ENCODE assay signal across 9 cellular contexts in genomic region chr9:127556871-127557270, GRCh38. TPM values are rescaled to one million over a fixed set of nuclear protein-coding genes. Genes with fewer than 3 reads are reported as not detected.
A peak's percentile ranks its signal among the peaks of the same experiment; 100 is the strongest.
DNase-seq lines count a peak whose midpoint lies in the region; ATAC-seq, FAIRE-seq and TF ChIP-seq lines count a peak whose summit lies in the region.
"Had no signal": no experiment of that assay in that cellular context is flagged by ENCODE, and none has a peak within 500 bp of the region (broad histone marks: within the 10 kb centered on the region; RNA-seq: fewer than 3 reads in every experiment).

No MANE protein-coding gene starts in this region.

- DNase-seq in activated T-cell treated with anti-CD3 and anti-CD28 coated beads, Interleukin-2, amount 50 U/mL, for 24 hours = no peak
- DNase-seq in activated T-cell treated with anti-CD3 and anti-CD28 coated beads for 4 hours (no peak), kidney (no peak), amygdala (lab: John Stamatoyannopoulos, UW) (no peak)
- no peak for DNase-seq in activated T-helper 1 cell treated with anti-CD3 and anti-CD28 coated beads, Interleukin-12 subunit alpha, Interleukin-12 subunit beta, Interleukin-2, Interleukin-4 antibody, amounts not matched to agents 30 ng/mL and 10 ng/mL and 1 ng/mL, durations not matched to agents 14 hours and 24 hours and 36 hours (ENCODE audit: low spot score)
- DNase-seq: NCI-H82 had no signal

- H3K4me3 Mint-ChIP-seq in activated T-cell treated with anti-CD3 and anti-CD28 coated beads, Interleukin-2, amount 50 U/mL, for 24 hours = no peak overlapping the region
- H3K4me3 Mint-ChIP-seq in activated T-helper 1 cell treated with anti-CD3 and anti-CD28 coated beads, Interleukin-12 subunit alpha, Interleukin-12 subunit beta, Interleukin-2, Interleukin-4 antibody, amounts not matched to agents 30 ng/mL and 10 ng/mL and 1 ng/mL, durations not matched to agents 14 hours and 24 hours and 36 hours = peak overlapping the region; percentile 41

- H3K36me3 ChIP-seq in kidney (ENCODE audit: control insufficient read depth in 1 of 2, insufficient read depth in 2 of 2, low read length in 2 of 2) (peaks cover 0 to 8% of the 10 kb centered on the region in 2 donors), stomach smooth muscle (ENCODE audit: control insufficient read depth in 2 of 2, insufficient read depth in 2 of 2, low read length in 2 of 2) (peaks cover 0 to 18% of the 10 kb centered on the region in 2 donors)

- H3K4me1 Mint-ChIP-seq in activated T-cell treated with anti-CD3 and anti-CD28 coated beads, Interleukin-2, amount 50 U/mL, for 24 hours (ENCODE audit: low read depth) = peaks cover 56% of the 10 kb centered on the region
- H3K4me1 Mint-ChIP-seq in activated T-helper 1 cell treated with anti-CD3 and anti-CD28 coated beads, Interleukin-12 subunit alpha, Interleukin-12 subunit beta, Interleukin-2, Interleukin-4 antibody, amounts not matched to agents 30 ng/mL and 10 ng/mL and 1 ng/mL, durations not matched to agents 14 hours and 24 hours and 36 hours (ENCODE audit: low read depth) = peaks cover 67% of the 10 kb centered on the region

- H3K9me3 ChIP-seq in kidney (ENCODE audit: control insufficient read depth in 1 of 2, low read length in 2 of 2) = no peaks in the 10 kb centered on the region
- no peaks in the 10 kb centered on the region for H3K9me3 ChIP-seq in stomach smooth muscle (ENCODE audit: control insufficient read depth in 2 of 2, low read length in 2 of 2)

- no peak for FAIRE-seq in kidney (lab: Jason Lieb, UNC)

- H3K4me3 ChIP-seq in kidney (ENCODE audit: low read length in 2 of 2) = no peak overlapping the region
- no peak overlapping the region for H3K4me3 ChIP-seq in stomach smooth muscle (ENCODE audit: low read length in 2 of 2)

- H3K27me3 Mint-ChIP-seq in activated T-cell treated with anti-CD3 and anti-CD28 coated beads, Interleukin-2, amount 50 U/mL, for 24 hours = no peaks in the 10 kb centered on the region
- H3K27me3 Mint-ChIP-seq in activated T-helper 1 cell treated with anti-CD3 and anti-CD28 coated beads, Interleukin-12 subunit alpha, Interleukin-12 subunit beta, Interleukin-2, Interleukin-4 antibody, amounts not matched to agents 30 ng/mL and 10 ng/mL and 1 ng/mL, durations not matched to agents 14 hours and 24 hours and 36 hours (ENCODE audit: insufficient read depth) = no peaks in the 10 kb centered on the region

- ATAC-seq in HG02884 (IDR thresholded peaks at IDR 0.05; ENCODE audit: unreplicated experiment) (no peak), GM19035 (IDR thresholded peaks at IDR 0.05; ENCODE audit: unreplicated experiment) (no peak)

- H3K27ac ChIP-seq in kidney (ENCODE audit: low read depth in 2 of 2, low read length in 2 of 2) (peak overlapping the region; percentile 23 to 40), stomach smooth muscle (ENCODE audit: low read length) (peak overlapping the region; percentile 71)

- no peaks in the 10 kb centered on the region for H3K36me3 Mint-ChIP-seq in activated T-cell treated with anti-CD3 and anti-CD28 coated beads, Interleukin-2, amount 50 U/mL, for 24 hours (ENCODE audit: low read depth)
- peaks cover 14% of the 10 kb centered on the region for H3K36me3 Mint-ChIP-seq in activated T-helper 1 cell treated with anti-CD3 and anti-CD28 coated beads, Interleukin-12 subunit alpha, Interleukin-12 subunit beta, Interleukin-2, Interleukin-4 antibody, amounts not matched to agents 30 ng/mL and 10 ng/mL and 1 ng/mL, durations not matched to agents 14 hours and 24 hours and 36 hours (ENCODE audit: low read depth)

- peaks cover 31 to 46% of the 10 kb centered on the region in 2 donors for H3K4me1 ChIP-seq in kidney (ENCODE audit: control insufficient read depth in 1 of 2, insufficient read depth in 1 of 2, low read depth in 1 of 2, low read length in 2 of 2)
- peaks cover 70% of the 10 kb centered on the region for H3K4me1 ChIP-seq in stomach smooth muscle (ENCODE audit: control insufficient read depth, insufficient read depth, low read length)

- no peaks in the 10 kb centered on the region for H3K9me3 Mint-ChIP-seq in activated T-cell treated with anti-CD3 and anti-CD28 coated beads, Interleukin-2, amount 50 U/mL, for 24 hours
- no peaks in the 10 kb centered on the region for H3K9me3 Mint-ChIP-seq in activated T-helper 1 cell treated with anti-CD3 and anti-CD28 coated beads, Interleukin-12 subunit alpha, Interleukin-12 subunit beta, Interleukin-2, Interleukin-4 antibody, amounts not matched to agents 30 ng/mL and 10 ng/mL and 1 ng/mL, durations not matched to agents 14 hours and 24 hours and 36 hours

- no peaks in the 10 kb centered on the region for H3K27me3 ChIP-seq in stomach smooth muscle (ENCODE audit: control insufficient read depth in 1 of 2, insufficient read depth in 2 of 2, low read length in 2 of 2)

- TF ChIP-seq CTCF in kidney (IDR thresholded peaks at IDR 0.05; ENCODE audit: borderline replicate concordance, extremely low read depth, insufficient read depth) = no peak

- H3K27ac Mint-ChIP-seq in activated T-cell treated with anti-CD3 and anti-CD28 coated beads, Interleukin-2, amount 50 U/mL, for 24 hours = peak overlapping the region; percentile 89
- peak overlapping the region; percentile 85 for H3K27ac Mint-ChIP-seq in activated T-helper 1 cell treated with anti-CD3 and anti-CD28 coated beads, Interleukin-12 subunit alpha, Interleukin-12 subunit beta, Interleukin-2, Interleukin-4 antibody, amounts not matched to agents 30 ng/mL and 10 ng/mL and 1 ng/mL, durations not matched to agents 14 hours and 24 hours and 36 hours

- H3K9ac ChIP-seq in kidney (ENCODE audit: low read length in 2 of 2) (peak overlapping the region in 1 of 2 donors; percentile 40), stomach smooth muscle (ENCODE audit: low read length in 2 of 2) (no peak overlapping the region)

- intact Hi-C loops in activated T-helper 1 cell treated with anti-CD3 and anti-CD28 coated beads, Interleukin-12 subunit alpha, Interleukin-12 subunit beta, Interleukin-2, Interleukin-4 antibody, amounts not matched to agents 30 ng/mL and 10 ng/mL and 1 ng/mL, durations not matched to agents 14 hours and 24 hours and 36 hours (cut with micrococcal nuclease) = loop anchor here (1.0 kb wide), 1 partner anchor 11 kb away; no protein-coding TSS in a partner anchor
- intact Hi-C loops in kidney (cut with DNase I) = no loop called here

RNA-seq across cellular contexts. Expression of gene STXBP1, which starts 55.2 kb away (rescaled TPM):
- total RNA-seq in activated T-helper 1 cell treated with anti-CD3 and anti-CD28 coated beads, Interleukin-12 subunit alpha, Interleukin-12 subunit beta, Interleukin-2, Interleukin-4 antibody, amounts not matched to agents 30 ng/mL and 10 ng/mL and 1 ng/mL, durations not matched to agents 14 hours and 24 hours and 36 hours = 26.1 and 32.9 TPM in 2 replicates
- 32.8 TPM for total RNA-seq in kidney
- 14.3 TPM for polyA plus RNA-seq in kidney (ENCODE audit: insufficient read depth, low read depth, low replicate concordance)
